ENCODE assay signal across 8 cellular contexts in the genomic region with DNA sequence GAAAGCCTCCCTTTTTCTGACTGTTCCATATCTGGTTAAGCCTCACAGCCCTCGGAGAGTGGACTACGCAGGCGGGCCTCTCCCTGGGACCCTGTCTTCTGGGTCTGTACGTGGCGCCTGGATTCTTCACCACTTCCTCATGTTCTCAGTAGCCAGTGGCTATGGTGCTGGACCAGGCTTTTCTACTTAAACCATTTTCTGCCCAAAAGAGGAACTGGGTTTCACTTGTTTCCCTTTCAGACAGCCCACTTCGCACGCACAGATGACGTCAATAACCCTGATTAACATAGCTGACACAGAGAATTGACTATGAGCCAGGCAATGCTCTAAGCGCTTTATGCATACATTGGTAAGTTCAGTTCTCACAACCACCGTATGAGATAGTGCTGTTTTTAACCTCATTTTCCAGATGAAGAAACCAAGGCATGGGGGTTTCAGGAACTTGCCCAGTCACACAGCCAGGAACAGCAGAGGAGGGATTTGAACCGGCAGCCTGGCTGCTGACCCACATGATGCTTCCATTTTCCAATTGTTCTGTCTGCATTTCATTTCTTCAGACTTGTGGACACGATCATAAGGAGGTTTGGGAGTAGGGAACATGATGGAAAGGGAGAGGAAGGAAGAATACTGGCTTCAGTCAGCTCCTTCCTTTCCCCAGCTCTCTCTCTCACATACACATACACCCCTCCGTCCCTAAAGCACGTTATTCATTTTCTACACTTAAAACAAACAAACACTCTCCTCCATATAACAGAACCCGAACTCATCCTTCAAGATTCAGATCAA. TPM values are rescaled to one million over a fixed set of nuclear protein-coding genes. Genes with fewer than 3 reads are reported as not detected.
DNase-seq lines count a peak whose midpoint lies in the region; ATAC-seq and TF ChIP-seq lines count a peak whose summit lies in the region.

No MANE protein-coding gene starts in this region.

- H3K27me3 ChIP-seq in heart right ventricle, result no peaks in the 10 kb centered on the region
- no peaks in the 10 kb centered on the region for H3K27me3 ChIP-seq in upper lobe of right lung
- no peaks in the 10 kb centered on the region for H3K27me3 ChIP-seq in ovary
- H3K27me3 ChIP-seq in H7 (ENCODE audit: control insufficient read depth, insufficient read depth, low read length), result no peaks in the 10 kb centered on the region

- ATAC-seq in HG02981 (IDR thresholded peaks at IDR 0.05; ENCODE audit: unreplicated experiment) (peak; percentile 89), heart right ventricle (peak; percentile 25 to 76 (median 54)), upper lobe of right lung (peak; percentile 93)

- H3K4me3 Mint-ChIP-seq in activated CD4-positive, alpha-beta T cell treated with anti-CD3 and anti-CD28 coated beads, Interleukin-2, amount 10 ng/mL, durations not matched to agents 24 days and 14 days, result no peak overlapping the region

- H3K36me3 ChIP-seq in heart right ventricle (peaks cover 0 to 47% (median 0%) of the 10 kb centered on the region in 9 donors), upper lobe of right lung (no peaks in the 10 kb centered on the region), ovary (no peaks in the 10 kb centered on the region), H7 (replicated peaks; ENCODE audit: control insufficient read depth, insufficient read depth, low read length) (no peaks in the 10 kb centered on the region)

- H3K27ac ChIP-seq in heart right ventricle (peak overlapping the region in 8 of 10 donors; percentile 19 to 85 (median 53)), upper lobe of right lung (peak overlapping the region; percentile 68), ovary (no peak overlapping the region)

- no peaks in the 10 kb centered on the region for H3K9me3 Mint-ChIP-seq in activated CD4-positive, alpha-beta T cell treated with anti-CD3 and anti-CD28 coated beads, Interleukin-2, amount 10 ng/mL, durations not matched to agents 24 days and 14 days

- H3K4me1 Mint-ChIP-seq in activated CD4-positive, alpha-beta T cell treated with anti-CD3 and anti-CD28 coated beads, Interleukin-2, amount 10 ng/mL, durations not matched to agents 24 days and 14 days, result no peaks in the 10 kb centered on the region

- H3K27ac Mint-ChIP-seq in activated CD4-positive, alpha-beta T cell treated with anti-CD3 and anti-CD28 coated beads, Interleukin-2, amount 10 ng/mL, durations not matched to agents 24 days and 14 days, result peak overlapping the region; percentile 45

- TF ChIP-seq EP300 in ovary (IDR thresholded peaks at IDR 0.05), result no peak

- peaks cover 1% of the 10 kb centered on the region for H3K27me3 Mint-ChIP-seq in activated CD4-positive, alpha-beta T cell treated with anti-CD3 and anti-CD28 coated beads, Interleukin-2, amount 10 ng/mL, durations not matched to agents 24 days and 14 days

- no peak overlapping the region for H3K4me3 ChIP-seq in heart right ventricle
- H3K4me3 ChIP-seq in upper lobe of right lung, result no peak overlapping the region
- H3K4me3 ChIP-seq in ovary, result no peak overlapping the region
- no peak overlapping the region for H3K4me3 ChIP-seq in H7 (ENCODE audit: insufficient read depth, low read depth, low read length)

- no peak for TF ChIP-seq CTCF in heart right ventricle (IDR thresholded peaks at IDR 0.05)
- TF ChIP-seq CTCF in upper lobe of right lung (IDR thresholded peaks at IDR 0.05), result no peak
- TF ChIP-seq CTCF in ovary (IDR thresholded peaks at IDR 0.05), result no peak

- peak; percentile 67 for DNase-seq in activated CD4-positive, alpha-beta T cell treated with anti-CD3 and anti-CD28 coated beads, Interleukin-2, amount 10 ng/mL, durations not matched to agents 24 days and 14 days
- DNase-seq in activated CD4-positive, alpha-beta T cell treated with anti-CD3 and anti-CD28 coated beads, Interleukin-2, amount 50 U/mL, for 48 hours, result no peak
- DNase-seq in SIG-M5 (lab: John Stamatoyannopoulos, UW) (peak; percentile 95), heart right ventricle (peak; percentile 23 to 60), upper lobe of right lung (peak; percentile 67), ovary (no peak), H7 (no peak)

- WGBS in heart right ventricle, 2 donors, result 74 to 75% methylated on average over 15 of the region's 15 CpGs
- WGBS in ovary, 3 donors, result 79 to 87% (median 81%) methylated on average over 15 of the region's 15 CpGs

- intact Hi-C loops in activated CD4-positive, alpha-beta T cell treated with anti-CD3 and anti-CD28 coated beads, Interleukin-2, amount 10 ng/mL, durations not matched to agents 24 days and 14 days (cut with micrococcal nuclease), result no loop called here
- intact Hi-C loops in heart right ventricle (cut with DNase I) (loop anchor here in 2 of 10 donors (5.0 to 10.0 kb wide), 2 partner anchors 39 to 67 kb away; a partner anchor contains a TSS), upper lobe of right lung (cut with DNase I) (no loop called here), ovary (cut with DNase I) (no loop called here)

- H3K9me3 ChIP-seq in heart right ventricle (no peaks in the 10 kb centered on the region), upper lobe of right lung (no peaks in the 10 kb centered on the region), ovary (no peaks in the 10 kb centered on the region)

- no peak for TF ChIP-seq POLR2A in ovary (IDR thresholded peaks at IDR 0.05)

- no peaks in the 10 kb centered on the region for H3K36me3 Mint-ChIP-seq in activated CD4-positive, alpha-beta T cell treated with anti-CD3 and anti-CD28 coated beads, Interleukin-2, amount 10 ng/mL, durations not matched to agents 24 days and 14 days (ENCODE audit: low read depth)

- peaks cover 0 to 53% (median 21%) of the 10 kb centered on the region in 9 donors for H3K4me1 ChIP-seq in heart right ventricle
- H3K4me1 ChIP-seq in upper lobe of right lung, result peaks cover 13% of the 10 kb centered on the region
- H3K4me1 ChIP-seq in ovary (ENCODE audit: insufficient read depth), result peaks cover 2% of the 10 kb centered on the region

RNA-seq across cellular contexts. Expression of a gene that starts 41.7 kb away (rescaled TPM):
- 0.75 and 1.3 TPM in 2 replicates for total RNA-seq in activated CD4-positive, alpha-beta T cell treated with anti-CD3 and anti-CD28 coated beads, Interleukin-2, amount 10 ng/mL, durations not matched to agents 24 days and 14 days
- 1,000 to 10,000 TPM in 4 of 10 donors, 100 to 1,000 TPM in 6; 514 to 1,558 (median 939) TPM for total RNA-seq in heart right ventricle
- polyA plus RNA-seq in heart right ventricle, result 100 to 1,000 TPM in 1 of 2 donors, 10 to 100 TPM in 1; 94.4 to 174 TPM
- total RNA-seq in upper lobe of right lung, result 2.5 TPM
- total RNA-seq in ovary, result 1 to 10 TPM in 5 of 7 donors, under 1 TPM in 2; 0.69 to 7.3 (median 3.6) TPM
- 10 to 100 TPM in 1 of 2 donors, 1 to 10 TPM in 1; 3.2 to 21.0 TPM for polyA plus RNA-seq in ovary
- total RNA-seq in H7 (2014; rRNA removed; shearing (Covaris generic)), result 0.14 and 0.55 TPM in 2 replicates

Comparison
In these comparisons a context has a peak if more than half of its experiments do, and no peak if none do; other contexts are left out.
1. DNase-seq: peak in activated CD4-positive, alpha-beta T cell treated with anti-CD3 and anti-CD28 coated beads, Interleukin-2, amount 10 ng/mL, durations not matched to agents 24 days and 14 days (single experiment), SIG-M5 (single experiment), heart right ventricle (2 of 2) and upper lobe of right lung (single experiment); none in activated CD4-positive, alpha-beta T cell treated with anti-CD3 and anti-CD28 coated beads, Interleukin-2, amount 50 U/mL, for 48 hours (0 of 2), ovary (0 of 5) and H7 (single experiment).
2. H3K27ac ChIP-seq: peak in heart right ventricle (8 of 10) and upper lobe of right lung (single experiment); none in ovary (0 of 2).
3. RNA of a gene that starts 41.7 kb away (total RNA-seq): 514 to 1,558 TPM in heart right ventricle; 0.69 to 7.3 TPM in ovary, 2.5 TPM in upper lobe of right lung (single experiment), 0.75 to 1.3 TPM in activated CD4-positive, alpha-beta T cell treated with anti-CD3 and anti-CD28 coated beads, Interleukin-2, amount 10 ng/mL, durations not matched to agents 24 days and 14 days and 0.14 to 0.55 TPM in H7; every median in the first group is over 10 times any median in the second.
4. Peak in every context shown above with its lines, with median percentiles within 50 percentile points of each other: ATAC-seq.